Comparison of ENCODE assay signal across 16 cellular contexts in genomic region chr15:23395832-23396231, GRCh38. TPM values are rescaled to one million over a fixed set of nuclear protein-coding genes. Genes with fewer than 3 reads are reported as not detected.
DNase-seq lines count a peak whose midpoint lies in the region; ATAC-seq, FAIRE-seq and TF ChIP-seq lines count a peak whose summit lies in the region.
"Had no signal": no experiment of that assay in that cellular context is flagged by ENCODE, and none has a peak within 500 bp of the region (broad histone marks: within the 10 kb centered on the region; RNA-seq: fewer than 3 reads in every experiment).

No MANE protein-coding gene starts in this region.

- H3K36me3 Mint-ChIP-seq in HFFc6 (ENCODE audit: low read depth): no peaks in the 10 kb centered on the region
- H3K36me3 Mint-ChIP-seq: CD4-positive, alpha-beta memory T cell had no signal

- peaks cover 9% of the 10 kb centered on the region; the same call in 1 of the 2 replicates for H3K9me3 Mint-ChIP-seq in HFFc6

- H3K27ac ChIP-seq in A549: peak overlapping the region; percentile 40 to 76
- peak overlapping the region; percentile 83 for H3K27ac ChIP-seq in smooth muscle cell (ENCODE audit: low read depth)
- H3K27ac ChIP-seq: C4-2B, GM23248 had no signal

- POLR2A ChIA-PET in A549 (lab: Yijun Ruan, JAX): no interaction called here

- no peaks in the 10 kb centered on the region for H3K27me3 ChIP-seq in smooth muscle cell (ENCODE audit: low read depth)

- no peak overlapping the region for H3K27ac Mint-ChIP-seq in HFFc6
- H3K27ac Mint-ChIP-seq: CD4-positive, alpha-beta memory T cell had no signal

- H3K36me3 ChIP-seq in smooth muscle cell (ENCODE audit: low read depth): no peaks in the 10 kb centered on the region

- no peak overlapping the region for H2AFZ ChIP-seq in smooth muscle cell (ENCODE audit: low read depth)
- H2AFZ ChIP-seq: GM23248 had no signal

- no peaks in the 10 kb centered on the region; the same call in 1 of the 2 replicates for H3K27me3 Mint-ChIP-seq in HFFc6 (ENCODE audit: insufficient read depth)

- CTCF ChIA-PET in A549 (lab: Yijun Ruan, JAX): interaction anchor here (0.9 kb wide), 1 partner anchor 17 kb away, joined by 3 read pairs; no protein-coding TSS in a partner anchor

- no peaks in the 10 kb centered on the region for H3F3A ChIP-seq in smooth muscle cell (ENCODE audit: low read depth)

- H3K4me1 ChIP-seq in A549: peaks cover 18% of the 10 kb centered on the region
- H3K4me1 ChIP-seq in smooth muscle cell (ENCODE audit: low read depth): no peaks in the 10 kb centered on the region

- H3K79me2 ChIP-seq in smooth muscle cell (ENCODE audit: low read depth): no peaks in the 10 kb centered on the region

- peak overlapping the region; percentile 61 for H3K4me2 ChIP-seq in A549
- peak overlapping the region; percentile 69 for H3K4me2 ChIP-seq in smooth muscle cell

- no peak for FAIRE-seq in A549 (lab: Jason Lieb, UNC)

- ATAC-seq in A549: peak; percentile 22 to 54; a peak in 3 of 6 replicates

- no peak for TF ChIP-seq RAD21 in A549 (conservative IDR thresholded peaks at IDR 0.05 in 1 of 2, IDR thresholded peaks at IDR 0.05 in 1 of 2)

- DNase-seq in A172 (ENCODE audit: low spot score) (peak; percentile 10), A549 (ENCODE audit: low read depth in 1 of 2, low spot score in 1 of 2) (no peak), HFFc6 (no peak), smooth muscle cell (lab: John Stamatoyannopoulos, UW; ENCODE audit: unreplicated experiment) (no peak), medulla oblongata (ENCODE audit: extremely low spot score) (no peak), OCI-M1 (lab: John Stamatoyannopoulos, UW) (no peak)
- DNase-seq: CD4-positive, alpha-beta memory T cell; COR-L47; DMS53; H7; IMR-90; KBM-7 had no signal

- H3K4me3 Mint-ChIP-seq in HFFc6: peak overlapping the region; percentile 34; the same call in 1 of the 2 replicates
- H3K4me3 Mint-ChIP-seq: CD4-positive, alpha-beta memory T cell had no signal

- H3K9me3 ChIP-seq in A549: no peaks in the 10 kb centered on the region
- no peaks in the 10 kb centered on the region for H3K9me3 ChIP-seq in smooth muscle cell (replicated peaks; ENCODE audit: low read depth)

- TF ChIP-seq CTCF in A549 (IDR thresholded peaks at IDR 0.05) (no peak), HFFc6 (IDR thresholded peaks at IDR 0.05) (no peak), smooth muscle cell (IDR thresholded peaks at IDR 0.05; ENCODE audit: borderline replicate concordance, insufficient read depth, poor library complexity, severe bottlenecking) (no peak)

- WGBS in A549 (ENCODE audit: missing lambda C conversion rate): 57% methylated on average over 5 of the region's 5 CpGs
- 53% methylated on average over 5 of the region's 5 CpGs for WGBS in smooth muscle cell (ENCODE audit: low lambda C conversion rate)

- H4K20me1 ChIP-seq in smooth muscle cell (ENCODE audit: low read depth): no peaks in the 10 kb centered on the region

- H3K9ac ChIP-seq in smooth muscle cell (ENCODE audit: low read depth): peak overlapping the region; percentile 64
- H3K9ac ChIP-seq: GM23248 had no signal

- H3K4me3 ChIP-seq in A549: no peak overlapping the region
- H3K4me3 ChIP-seq in smooth muscle cell: no peak overlapping the region
- H3K4me3 ChIP-seq: GM23248 had no signal

- no peaks in the 10 kb centered on the region for H3K4me1 Mint-ChIP-seq in HFFc6 (ENCODE audit: low read depth)
- H3K4me1 Mint-ChIP-seq: CD4-positive, alpha-beta memory T cell had no signal

- no peak for TF ChIP-seq EP300 in A549 (IDR thresholded peaks at IDR 0.05)

- no peak for TF ChIP-seq POLR2A in A549 (IDR thresholded peaks at IDR 0.05; ENCODE audit: low read length)

TF ChIP-seq in A549, 52 proteins besides CTCF, POLR2A, EP300 and RAD21:
- TF ChIP-seq HOXA7 (CRISPR knock-in tag; IDR thresholded peaks at IDR 0.05) (no peak), FOSL2 (IDR thresholded peaks at IDR 0.05) (no peak), FOSL2 (CRISPR knock-in tag; IDR thresholded peaks at IDR 0.05) (no peak), SREBF2 (IDR thresholded peaks at IDR 0.05) (no peak), FOSB (CRISPR knock-in tag; IDR thresholded peaks at IDR 0.05) (no peak), CHD2 (IDR thresholded peaks at IDR 0.05; ENCODE audit: low read length, partially characterized antibody) (no peak)
- TF ChIP-seq, protein P1, sequence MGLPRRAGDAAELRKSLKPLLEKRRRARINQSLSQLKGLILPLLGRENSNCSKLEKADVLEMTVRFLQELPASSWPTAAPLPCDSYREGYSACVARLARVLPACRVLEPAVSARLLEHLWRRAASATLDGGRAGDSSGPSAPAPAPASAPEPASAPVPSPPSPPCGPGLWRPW (IDR thresholded peaks at IDR 0.05): no peak
- TF ChIP-seq, protein P2, sequence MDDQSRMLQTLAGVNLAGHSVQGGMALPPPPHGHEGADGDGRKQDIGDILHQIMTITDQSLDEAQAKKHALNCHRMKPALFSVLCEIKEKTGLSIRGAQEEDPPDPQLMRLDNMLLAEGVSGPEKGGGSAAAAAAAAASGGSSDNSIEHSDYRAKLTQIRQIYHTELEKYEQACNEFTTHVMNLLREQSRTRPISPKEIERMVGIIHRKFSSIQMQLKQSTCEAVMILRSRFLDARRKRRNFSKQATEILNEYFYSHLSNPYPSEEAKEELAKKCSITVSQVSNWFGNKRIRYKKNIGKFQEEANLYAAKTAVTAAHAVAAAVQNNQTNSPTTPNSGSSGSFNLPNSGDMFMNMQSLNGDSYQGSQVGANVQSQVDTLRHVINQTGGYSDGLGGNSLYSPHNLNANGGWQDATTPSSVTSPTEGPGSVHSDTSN (IDR thresholded peaks at IDR 0.05): no peak
- TF ChIP-seq, protein P3, sequence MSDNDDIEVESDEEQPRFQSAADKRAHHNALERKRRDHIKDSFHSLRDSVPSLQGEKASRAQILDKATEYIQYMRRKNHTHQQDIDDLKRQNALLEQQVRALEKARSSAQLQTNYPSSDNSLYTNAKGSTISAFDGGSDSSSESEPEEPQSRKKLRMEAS (IDR thresholded peaks at IDR 0.05): no peak

RNA-seq across cellular contexts. Expression of gene GOLGA8S, which starts 41.3 kb away (rescaled TPM):
- not detected in 2 replicates for total RNA-seq in A172 (2014; rRNA removed; shearing (Covaris generic))
- polyA plus RNA-seq in A549 (2011; rRNA removed): 0.90 and 0.94 TPM in 2 replicates
- polyA plus RNA-seq in A549 (2012; cell fraction: cytosol; rRNA removed): 0.28 and 0.41 TPM in 2 replicates
- 0.19 and 0.43 TPM in 2 replicates for polyA plus RNA-seq in A549 (2012; cell fraction: nucleus; rRNA removed)
- polyA plus RNA-seq in A549 (2017; fragmentation: RNase III; extraction: RNeasy Plus Mini Kit Qiagen cat#74134 plus additional on column Dnase treatment): 0.31 to 0.70 TPM (median 0.35 TPM) in 3 replicates
- 0.34 and 0.41 TPM in 2 replicates for polyA minus RNA-seq in A549 (2011; rRNA and poly(A)+ RNA removed)
- total RNA-seq in HFFc6 (2021; fragmentation: NEBNext Ultra II Directional; extraction: Animal tissue kit (Norgen Biotek cat#: 25700)): under 1 TPM in 1 of 6 experiments, not detected in 5; 0.08 TPM
- total RNA-seq in smooth muscle cell: 0.18 TPM in 1 of 2 replicates, not detected in the other
- not detected in 2 replicates for polyA plus RNA-seq in smooth muscle cell
- total RNA-seq: Daoy, H7, HT-29 had no signal
- polyA plus RNA-seq: CD4-positive, alpha-beta memory T cell; GM23248 had no signal

RNA-seq across cellular contexts. Expression of gene GOLGA6L2, which starts 51.2 kb away (rescaled TPM):
- total RNA-seq in A172 (2014; rRNA removed; shearing (Covaris generic)): not detected in 2 replicates
- not detected in 2 replicates for polyA plus RNA-seq in A549 (2011; rRNA removed)
- not detected in 2 replicates for polyA plus RNA-seq in A549 (2012; cell fraction: cytosol; rRNA removed)
- 0.17 TPM in 1 of 2 replicates, not detected in the other for polyA plus RNA-seq in A549 (2012; cell fraction: nucleus; rRNA removed)
- polyA plus RNA-seq in A549 (2017; fragmentation: RNase III; extraction: RNeasy Plus Mini Kit Qiagen cat#74134 plus additional on column Dnase treatment): 0.03 TPM in 1 of 3 replicates, not detected in the others
- not detected in 2 replicates for polyA minus RNA-seq in A549 (2011; rRNA and poly(A)+ RNA removed)
- not detected for total RNA-seq in HFFc6 (2021; fragmentation: NEBNext Ultra II Directional; extraction: Animal tissue kit (Norgen Biotek cat#: 25700))
- total RNA-seq in smooth muscle cell: not detected in 2 replicates
- polyA plus RNA-seq in smooth muscle cell: not detected in 2 replicates
- total RNA-seq: CD4-positive, alpha-beta memory T cell; Daoy; GM23248; H7; HT-29; IMR-90 had no signal
- polyA plus RNA-seq: CD4-positive, alpha-beta memory T cell; GM23248; IMR-90 had no signal
